Comparison of ENCODE assay signal across 1 cellular context in the genomic region with DNA sequence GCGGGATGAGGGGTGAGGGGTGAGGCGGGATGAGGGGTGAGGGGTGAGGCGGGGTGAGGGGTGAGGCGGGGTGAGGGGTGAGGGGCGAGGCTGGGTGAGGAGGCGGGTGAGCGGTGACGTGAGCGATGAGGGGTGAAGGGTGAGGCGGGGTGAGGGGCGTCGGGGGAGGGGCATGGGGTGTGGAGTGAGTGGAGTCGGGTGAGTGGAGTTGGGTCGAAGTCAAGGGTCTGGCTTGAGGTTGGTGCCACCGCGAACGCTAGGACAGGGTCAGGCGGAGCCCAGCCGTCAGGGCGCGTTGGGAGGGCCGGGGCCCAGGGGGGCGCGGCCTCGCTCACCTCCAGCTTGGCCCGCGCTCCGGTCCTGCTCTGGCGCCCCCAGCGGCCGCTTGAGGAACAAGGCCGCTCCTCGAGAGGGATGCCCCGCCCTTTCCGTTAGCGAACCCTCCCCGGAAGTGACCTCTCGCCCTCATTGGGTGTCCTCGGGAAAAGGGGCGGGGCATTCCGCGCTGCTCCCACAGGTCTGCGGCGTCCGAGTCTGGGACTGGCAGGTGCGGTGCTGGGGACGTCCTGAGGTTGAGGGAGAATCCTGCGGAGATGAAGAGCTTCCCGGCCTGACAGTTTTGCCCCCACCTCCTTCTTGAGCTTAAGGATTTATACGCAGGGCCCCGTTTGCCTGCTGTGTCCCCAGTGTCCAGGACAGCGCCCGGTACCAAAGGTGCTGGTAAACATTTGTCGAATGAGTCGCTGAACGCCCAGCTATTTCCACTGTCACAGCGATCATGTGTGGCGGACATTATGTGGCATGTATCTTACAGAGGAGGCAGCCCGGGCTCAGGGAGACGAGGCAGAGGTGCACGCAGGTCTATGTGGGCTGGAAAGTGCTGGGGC.
TF ChIP-seq lines count a peak whose summit lies in the region.

A gene with protein sequence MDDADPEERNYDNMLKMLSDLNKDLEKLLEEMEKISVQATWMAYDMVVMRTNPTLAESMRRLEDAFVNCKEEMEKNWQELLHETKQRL (minus strand): TSS at position 397 of the 887 bp plus-strand sequence. CDS start 6,514 bp downstream, outside the sequence.

TF ChIP-seq in K562, 482 proteins besides CTCF, POLR2A, EP300 and RAD21 (continued from another document and continues in another):
- TF ChIP-seq, protein P1, sequence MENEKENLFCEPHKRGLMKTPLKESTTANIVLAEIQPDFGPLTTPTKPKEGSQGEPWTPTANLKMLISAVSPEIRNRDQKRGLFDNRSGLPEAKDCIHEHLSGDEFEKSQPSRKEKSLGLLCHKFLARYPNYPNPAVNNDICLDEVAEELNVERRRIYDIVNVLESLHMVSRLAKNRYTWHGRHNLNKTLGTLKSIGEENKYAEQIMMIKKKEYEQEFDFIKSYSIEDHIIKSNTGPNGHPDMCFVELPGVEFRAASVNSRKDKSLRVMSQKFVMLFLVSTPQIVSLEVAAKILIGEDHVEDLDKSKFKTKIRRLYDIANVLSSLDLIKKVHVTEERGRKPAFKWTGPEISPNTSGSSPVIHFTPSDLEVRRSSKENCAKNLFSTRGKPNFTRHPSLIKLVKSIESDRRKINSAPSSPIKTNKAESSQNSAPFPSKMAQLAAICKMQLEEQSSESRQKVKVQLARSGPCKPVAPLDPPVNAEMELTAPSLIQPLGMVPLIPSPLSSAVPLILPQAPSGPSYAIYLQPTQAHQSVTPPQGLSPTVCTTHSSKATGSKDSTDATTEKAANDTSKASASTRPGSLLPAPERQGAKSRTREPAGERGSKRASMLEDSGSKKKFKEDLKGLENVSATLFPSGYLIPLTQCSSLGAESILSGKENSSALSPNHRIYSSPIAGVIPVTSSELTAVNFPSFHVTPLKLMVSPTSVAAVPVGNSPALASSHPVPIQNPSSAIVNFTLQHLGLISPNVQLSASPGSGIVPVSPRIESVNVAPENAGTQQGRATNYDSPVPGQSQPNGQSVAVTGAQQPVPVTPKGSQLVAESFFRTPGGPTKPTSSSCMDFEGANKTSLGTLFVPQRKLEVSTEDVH (IDR thresholded peaks at IDR 0.05; ENCODE audit: low read depth, partially characterized antibody) = peak; percentile 29
- TF ChIP-seq HLTF (IDR thresholded peaks at IDR 0.05) = no peak
- TF ChIP-seq, protein P2, sequence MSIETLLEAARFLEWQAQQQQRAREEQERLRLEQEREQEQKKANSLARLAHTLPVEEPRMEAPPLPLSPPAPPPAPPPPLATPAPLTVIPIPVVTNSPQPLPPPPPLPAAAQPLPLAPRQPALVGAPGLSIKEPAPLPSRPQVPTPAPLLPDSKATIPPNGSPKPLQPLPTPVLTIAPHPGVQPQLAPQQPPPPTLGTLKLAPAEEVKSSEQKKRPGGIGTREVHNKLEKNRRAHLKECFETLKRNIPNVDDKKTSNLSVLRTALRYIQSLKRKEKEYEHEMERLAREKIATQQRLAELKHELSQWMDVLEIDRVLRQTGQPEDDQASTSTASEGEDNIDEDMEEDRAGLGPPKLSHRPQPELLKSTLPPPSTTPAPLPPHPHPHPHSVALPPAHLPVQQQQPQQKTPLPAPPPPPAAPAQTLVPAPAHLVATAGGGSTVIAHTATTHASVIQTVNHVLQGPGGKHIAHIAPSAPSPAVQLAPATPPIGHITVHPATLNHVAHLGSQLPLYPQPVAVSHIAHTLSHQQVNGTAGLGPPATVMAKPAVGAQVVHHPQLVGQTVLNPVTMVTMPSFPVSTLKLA (conservative IDR thresholded peaks at IDR 0.05) = peak; percentile 32 to 56; a peak in 2 of 4 replicates
- no peak for TF ChIP-seq TCF7L2 (IDR thresholded peaks at IDR 0.05; ENCODE audit: low read depth, low read length)
- TF ChIP-seq EZH2 (IDR thresholded peaks at IDR 0.05; ENCODE audit: borderline replicate concordance, low read depth, low read length) = no peak
- TF ChIP-seq, protein P3, sequence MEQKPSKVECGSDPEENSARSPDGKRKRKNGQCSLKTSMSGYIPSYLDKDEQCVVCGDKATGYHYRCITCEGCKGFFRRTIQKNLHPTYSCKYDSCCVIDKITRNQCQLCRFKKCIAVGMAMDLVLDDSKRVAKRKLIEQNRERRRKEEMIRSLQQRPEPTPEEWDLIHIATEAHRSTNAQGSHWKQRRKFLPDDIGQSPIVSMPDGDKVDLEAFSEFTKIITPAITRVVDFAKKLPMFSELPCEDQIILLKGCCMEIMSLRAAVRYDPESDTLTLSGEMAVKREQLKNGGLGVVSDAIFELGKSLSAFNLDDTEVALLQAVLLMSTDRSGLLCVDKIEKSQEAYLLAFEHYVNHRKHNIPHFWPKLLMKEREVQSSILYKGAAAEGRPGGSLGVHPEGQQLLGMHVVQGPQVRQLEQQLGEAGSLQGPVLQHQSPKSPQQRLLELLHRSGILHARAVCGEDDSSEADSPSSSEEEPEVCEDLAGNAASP (IDR thresholded peaks at IDR 0.05) = no peak
- peak; percentile 55 for TF ChIP-seq KDM5B (IDR thresholded peaks at IDR 0.05; ENCODE audit: insufficient replicate concordance, low read depth, low read length)
- peak; percentile 39; the same call in 1 of the 2 replicates for TF ChIP-seq SUPT5H (IDR thresholded peaks at IDR 0.05)
- TF ChIP-seq ELF1 (tag; IDR thresholded peaks at IDR 0.05) = peak; percentile 76
- TF ChIP-seq ZBTB7A (IDR thresholded peaks at IDR 0.05; ENCODE audit: borderline replicate concordance, control insufficient read depth, low read depth, low read length) = peak; percentile 87
- no peak for TF ChIP-seq CREB1 (IDR thresholded peaks at IDR 0.05)
- 0 out of 2 replicates have a peak, but pooled peaks have one; percentile 41 for TF ChIP-seq CREB1 (CRISPR knock-in tag; IDR thresholded peaks at IDR 0.05)
- 0 out of 2 replicates have a peak, but pooled peaks have one; percentile 64 for TF ChIP-seq XRCC5 (IDR thresholded peaks at IDR 0.05; ENCODE audit: low read depth, low read length)
- no peak for TF ChIP-seq EGR1 (conservative IDR thresholded peaks at IDR 0.05)
- TF ChIP-seq, protein P4, sequence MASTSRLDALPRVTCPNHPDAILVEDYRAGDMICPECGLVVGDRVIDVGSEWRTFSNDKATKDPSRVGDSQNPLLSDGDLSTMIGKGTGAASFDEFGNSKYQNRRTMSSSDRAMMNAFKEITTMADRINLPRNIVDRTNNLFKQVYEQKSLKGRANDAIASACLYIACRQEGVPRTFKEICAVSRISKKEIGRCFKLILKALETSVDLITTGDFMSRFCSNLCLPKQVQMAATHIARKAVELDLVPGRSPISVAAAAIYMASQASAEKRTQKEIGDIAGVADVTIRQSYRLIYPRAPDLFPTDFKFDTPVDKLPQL (IDR thresholded peaks at IDR 0.05; ENCODE audit: extremely low read depth, insufficient read length) = no peak
- TF ChIP-seq TBP (optimal IDR thresholded peaks at IDR 0.05; ENCODE audit: low read depth, low read length) = peak; percentile 9
- TF ChIP-seq ETV1 (tag; conservative IDR thresholded peaks at IDR 0.05; ENCODE audit: low read depth) = peak; percentile 61
- no peak for TF ChIP-seq SMAD2 (IDR thresholded peaks at IDR 0.05; ENCODE audit: low read depth, low read length)
- TF ChIP-seq ATF7 (IDR thresholded peaks at IDR 0.05) = peak; percentile 66
- TF ChIP-seq RBFOX2 (IDR thresholded peaks at IDR 0.05; ENCODE audit: low read depth, low read length) = peak; percentile 73
- TF ChIP-seq MTA3 (IDR thresholded peaks at IDR 0.05; ENCODE audit: borderline replicate concordance) = peak; percentile 68; the same call in 1 of the 2 replicates
- TF ChIP-seq HMGN3 (IDR thresholded peaks at IDR 0.05; ENCODE audit: borderline replicate concordance, extremely low read depth, insufficient read length, low read depth, low read length) = peak; percentile 67
- TF ChIP-seq NFYB (IDR thresholded peaks at IDR 0.05; ENCODE audit: extremely low read depth, insufficient read length) = peak; percentile 42
- no peak for TF ChIP-seq RCOR1 (IDR thresholded peaks at IDR 0.05; ENCODE audit: borderline replicate concordance in 1 of 2, low read depth in 2 of 2, low read length in 2 of 2)
- TF ChIP-seq KLF16 (IDR thresholded peaks at IDR 0.05) = peak; percentile 47; the same call in 1 of the 2 replicates
- TF ChIP-seq, protein P5, sequence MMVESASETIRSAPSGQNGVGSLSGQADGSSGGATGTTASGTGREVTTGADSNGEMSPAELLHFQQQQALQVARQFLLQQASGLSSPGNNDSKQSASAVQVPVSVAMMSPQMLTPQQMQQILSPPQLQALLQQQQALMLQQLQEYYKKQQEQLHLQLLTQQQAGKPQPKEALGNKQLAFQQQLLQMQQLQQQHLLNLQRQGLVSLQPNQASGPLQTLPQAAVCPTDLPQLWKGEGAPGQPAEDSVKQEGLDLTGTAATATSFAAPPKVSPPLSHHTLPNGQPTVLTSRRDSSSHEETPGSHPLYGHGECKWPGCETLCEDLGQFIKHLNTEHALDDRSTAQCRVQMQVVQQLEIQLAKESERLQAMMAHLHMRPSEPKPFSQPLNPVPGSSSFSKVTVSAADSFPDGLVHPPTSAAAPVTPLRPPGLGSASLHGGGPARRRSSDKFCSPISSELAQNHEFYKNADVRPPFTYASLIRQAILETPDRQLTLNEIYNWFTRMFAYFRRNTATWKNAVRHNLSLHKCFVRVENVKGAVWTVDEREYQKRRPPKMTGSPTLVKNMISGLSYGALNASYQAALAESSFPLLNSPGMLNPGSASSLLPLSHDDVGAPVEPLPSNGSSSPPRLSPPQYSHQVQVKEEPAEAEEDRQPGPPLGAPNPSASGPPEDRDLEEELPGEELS (CRISPR knock-in tag; IDR thresholded peaks at IDR 0.05; ENCODE audit: borderline replicate concordance) = no peak
- no peak for TF ChIP-seq ZNF311 (CRISPR knock-in tag; IDR thresholded peaks at IDR 0.05)
- no peak for TF ChIP-seq PRPF4 (IDR thresholded peaks at IDR 0.05; ENCODE audit: insufficient read depth, low read depth, low read length, poor library complexity, severe bottlenecking)
- TF ChIP-seq CBX1 (IDR thresholded peaks at IDR 0.05; ENCODE audit: low read depth) = no peak
- TF ChIP-seq, protein P6, sequence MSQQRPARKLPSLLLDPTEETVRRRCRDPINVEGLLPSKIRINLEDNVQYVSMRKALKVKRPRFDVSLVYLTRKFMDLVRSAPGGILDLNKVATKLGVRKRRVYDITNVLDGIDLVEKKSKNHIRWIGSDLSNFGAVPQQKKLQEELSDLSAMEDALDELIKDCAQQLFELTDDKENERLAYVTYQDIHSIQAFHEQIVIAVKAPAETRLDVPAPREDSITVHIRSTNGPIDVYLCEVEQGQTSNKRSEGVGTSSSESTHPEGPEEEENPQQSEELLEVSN (IDR thresholded peaks at IDR 0.05; ENCODE audit: borderline replicate concordance in 1 of 2, extremely low read depth in 1 of 2, insufficient read depth in 1 of 2, insufficient read length in 1 of 2, low read depth in 1 of 2, low read length in 1 of 2, poor library complexity in 1 of 2, severe bottlenecking in 1 of 2) = peak in 1 of 2 experiments; percentile 35
- TF ChIP-seq SRF (CRISPR knock-in tag; IDR thresholded peaks at IDR 0.05) = peak in 1 of 2 experiments; percentile 83; a peak in 2 of 4 replicates
- TF ChIP-seq, protein P7, sequence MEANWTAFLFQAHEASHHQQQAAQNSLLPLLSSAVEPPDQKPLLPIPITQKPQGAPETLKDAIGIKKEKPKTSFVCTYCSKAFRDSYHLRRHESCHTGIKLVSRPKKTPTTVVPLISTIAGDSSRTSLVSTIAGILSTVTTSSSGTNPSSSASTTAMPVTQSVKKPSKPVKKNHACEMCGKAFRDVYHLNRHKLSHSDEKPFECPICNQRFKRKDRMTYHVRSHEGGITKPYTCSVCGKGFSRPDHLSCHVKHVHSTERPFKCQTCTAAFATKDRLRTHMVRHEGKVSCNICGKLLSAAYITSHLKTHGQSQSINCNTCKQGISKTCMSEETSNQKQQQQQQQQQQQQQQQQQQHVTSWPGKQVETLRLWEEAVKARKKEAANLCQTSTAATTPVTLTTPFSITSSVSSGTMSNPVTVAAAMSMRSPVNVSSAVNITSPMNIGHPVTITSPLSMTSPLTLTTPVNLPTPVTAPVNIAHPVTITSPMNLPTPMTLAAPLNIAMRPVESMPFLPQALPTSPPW (CRISPR knock-in tag; IDR thresholded peaks at IDR 0.05) = peak; percentile 76
- peak; percentile 39; the same call in 1 of the 2 replicates for TF ChIP-seq L3MBTL2 (IDR thresholded peaks at IDR 0.05)
- TF ChIP-seq, protein P8, sequence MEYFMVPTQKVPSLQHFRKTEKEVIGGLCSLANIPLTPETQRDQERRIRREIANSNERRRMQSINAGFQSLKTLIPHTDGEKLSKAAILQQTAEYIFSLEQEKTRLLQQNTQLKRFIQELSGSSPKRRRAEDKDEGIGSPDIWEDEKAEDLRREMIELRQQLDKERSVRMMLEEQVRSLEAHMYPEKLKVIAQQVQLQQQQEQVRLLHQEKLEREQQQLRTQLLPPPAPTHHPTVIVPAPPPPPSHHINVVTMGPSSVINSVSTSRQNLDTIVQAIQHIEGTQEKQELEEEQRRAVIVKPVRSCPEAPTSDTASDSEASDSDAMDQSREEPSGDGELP (CRISPR knock-in tag; IDR thresholded peaks at IDR 0.05; ENCODE audit: borderline replicate concordance) = peak; percentile 59
- TF ChIP-seq PURB (CRISPR knock-in tag; IDR thresholded peaks at IDR 0.05; ENCODE audit: low read depth) = no peak
- 0 out of 2 replicates have a peak, but pooled peaks have one; percentile 23 for TF ChIP-seq SMC3 (conservative IDR thresholded peaks at IDR 0.05; ENCODE audit: insufficient read depth, low read depth, low read length)
- no peak for TF ChIP-seq MAFK (IDR thresholded peaks at IDR 0.05; ENCODE audit: low read length)
- no peak for TF ChIP-seq ZNF274 (IDR thresholded peaks at IDR 0.05; ENCODE audit: borderline replicate concordance, low read depth, low read length)
- TF ChIP-seq, protein P9, sequence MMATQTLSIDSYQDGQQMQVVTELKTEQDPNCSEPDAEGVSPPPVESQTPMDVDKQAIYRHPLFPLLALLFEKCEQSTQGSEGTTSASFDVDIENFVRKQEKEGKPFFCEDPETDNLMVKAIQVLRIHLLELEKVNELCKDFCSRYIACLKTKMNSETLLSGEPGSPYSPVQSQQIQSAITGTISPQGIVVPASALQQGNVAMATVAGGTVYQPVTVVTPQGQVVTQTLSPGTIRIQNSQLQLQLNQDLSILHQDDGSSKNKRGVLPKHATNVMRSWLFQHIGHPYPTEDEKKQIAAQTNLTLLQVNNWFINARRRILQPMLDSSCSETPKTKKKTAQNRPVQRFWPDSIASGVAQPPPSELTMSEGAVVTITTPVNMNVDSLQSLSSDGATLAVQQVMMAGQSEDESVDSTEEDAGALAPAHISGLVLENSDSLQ (IDR thresholded peaks at IDR 0.05) = peak; percentile 49
- TF ChIP-seq NBN (IDR thresholded peaks at IDR 0.05; ENCODE audit: low read depth) = no peak; the same call in 1 of the 2 replicates
- TF ChIP-seq SP1 (CRISPR knock-in tag; IDR thresholded peaks at IDR 0.05) = peak; percentile 92
- TF ChIP-seq, protein P10, sequence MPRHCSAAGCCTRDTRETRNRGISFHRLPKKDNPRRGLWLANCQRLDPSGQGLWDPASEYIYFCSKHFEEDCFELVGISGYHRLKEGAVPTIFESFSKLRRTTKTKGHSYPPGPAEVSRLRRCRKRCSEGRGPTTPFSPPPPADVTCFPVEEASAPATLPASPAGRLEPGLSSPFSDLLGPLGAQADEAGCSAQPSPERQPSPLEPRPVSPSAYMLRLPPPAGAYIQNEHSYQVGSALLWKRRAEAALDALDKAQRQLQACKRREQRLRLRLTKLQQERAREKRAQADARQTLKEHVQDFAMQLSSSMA (CRISPR knock-in tag; IDR thresholded peaks at IDR 0.05) = no peak
- TF ChIP-seq GATA2 (CRISPR knock-in tag; IDR thresholded peaks at IDR 0.05) = no peak
